In the genomic region with DNA sequence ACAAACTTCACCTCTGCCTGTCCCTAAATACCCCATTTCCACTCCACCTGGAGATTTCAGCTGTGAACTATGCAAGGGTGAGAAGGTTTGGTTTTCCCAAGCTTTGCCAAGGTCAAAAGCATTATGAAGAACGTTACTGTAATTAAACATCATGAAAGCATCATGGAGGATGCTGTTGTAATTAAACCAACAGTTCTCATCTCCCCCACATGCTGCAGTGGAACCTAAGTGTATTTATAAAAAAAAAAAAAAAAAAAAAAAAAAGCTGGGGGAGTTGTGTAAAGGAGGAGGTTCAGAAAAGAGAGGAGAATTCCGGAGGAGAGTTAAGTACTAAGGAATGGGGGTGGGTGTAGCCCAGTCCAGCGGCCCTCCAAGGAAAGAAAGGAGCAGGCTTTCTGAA, we compare ENCODE assay signal across 34 cellular contexts.
"Had no signal": no experiment of that assay in that cellular context is flagged by ENCODE, and none has a peak within 500 bp of the region (broad histone marks: within the 10 kb centered on the region; RNA-seq: fewer than 3 reads in every experiment).

No MANE protein-coding gene starts in this region.

- H3K27ac ChIP-seq: esophagus muscularis mucosa, gastrocnemius medialis, neutrophil, ovary, prostate gland, skin epidermis, thoracic aorta, uterus, WERI-Rb-1 had no signal

- H3K4me3 ChIP-seq: esophagus muscularis mucosa, gastrocnemius medialis, mucosa of descending colon, ovary, prostate gland, skin epidermis, thoracic aorta, uterus had no signal

- H3K27me3 ChIP-seq: esophagus muscularis mucosa, gastrocnemius medialis, neutrophil, ovary, uterus had no signal

- H3K4me1 ChIP-seq: prostate gland, uterus had no signal

- H3K27ac Mint-ChIP-seq: activated CD4-positive, alpha-beta memory T cell treated with anti-CD3 and anti-CD28 coated beads for 36 hours; activated CD4-positive, alpha-beta T cell treated with anti-CD3 and anti-CD28 coated beads, Interleukin-2, amount 10 ng/mL, durations not matched to agents 24 days and 14 days; activated T-cell treated with anti-CD3 and anti-CD28 coated beads, Interleukin-2, amount 50 U/mL, for 24 hours; activated T-helper 17 cell treated with anti-CD3 and anti-CD28 coated beads, Interleukin-2, amount 50 U/mL, for 72 hours; effector memory CD8-positive, alpha-beta T cell; memory B cell; natural killer cell treated with Interleukin-12 subunit alpha and Interleukin-12 subunit beta and Interleukin-15 and Interleukin-18, amount 100 ng/mL, for 72 hours; stimulated activated effector memory CD8-positive, alpha-beta T cell treated with anti-CD3 and anti-CD28 coated beads, Interleukin-12 subunit alpha, Interleukin-12 subunit beta, amount 100 ng/mL, for 72 hours; T-helper 17 cell; type B pancreatic cell had no signal

- H3K36me3 Mint-ChIP-seq: activated CD4-positive, alpha-beta memory T cell treated with anti-CD3 and anti-CD28 coated beads for 36 hours; natural killer cell treated with Interleukin-12 subunit alpha and Interleukin-12 subunit beta and Interleukin-15 and Interleukin-18, amount 100 ng/mL, for 72 hours; stimulated activated effector memory CD8-positive, alpha-beta T cell treated with anti-CD3 and anti-CD28 coated beads, Interleukin-12 subunit alpha, Interleukin-12 subunit beta, amount 100 ng/mL, for 72 hours; type B pancreatic cell had no signal

- H3K9me3 ChIP-seq: gastrocnemius medialis, mucosa of descending colon, neutrophil, ovary, prostate gland, thoracic aorta, uterus had no signal

- H3K4me1 Mint-ChIP-seq: stimulated activated effector memory CD8-positive, alpha-beta T cell treated with anti-CD3 and anti-CD28 coated beads, Interleukin-12 subunit alpha, Interleukin-12 subunit beta, amount 100 ng/mL, for 72 hours had no signal

- DNase-seq: activated CD4-positive, alpha-beta memory T cell treated with anti-CD3 and anti-CD28 coated beads for 36 hours; activated CD4-positive, alpha-beta T cell treated with anti-CD3 and anti-CD28 coated beads, Interleukin-2, amount 10 ng/mL, durations not matched to agents 24 days and 14 days; activated CD4-positive, CD25-positive, alpha-beta regulatory T cell treated with anti-CD3 and anti-CD28 coated beads, Interleukin-2, amount 50 U/mL, for 72 hours; activated CD8-positive, alpha-beta memory T cell treated with anti-CD3 and anti-CD28 coated beads, Interleukin-2, amount 50 U/mL, for 48 hours; activated gamma-delta T cell treated with Interleukin-2 at 50 U/mL for 16 hours; activated naive CD4-positive, alpha-beta T cell treated with anti-CD3 and anti-CD28 coated beads, Interleukin-2, amount 50 U/mL, for 16 hours; activated T-cell treated with anti-CD3 and anti-CD28 coated beads, Interleukin-2, amount 50 U/mL, for 24 hours; amygdala; cortex of kidney; effector memory CD8-positive, alpha-beta T cell; gastrocnemius medialis; glutamatergic neuron; mucosa of descending colon; ovary; retina; stimulated activated CD4-positive, alpha-beta T cell treated with anti-CD3 and anti-CD28 coated beads, Interleukin-12 subunit alpha, Interleukin-12 subunit beta, amount 100 ng/mL, for 4 hours; stimulated activated CD4-positive, alpha-beta T cell treated with anti-CD3 and anti-CD28 coated beads, Interleukin-4, amount 100 ng/mL, for 24 hours; T-helper 17 cell; T1000; uterus; WERI-Rb-1 had no signal

- H3K4me3 Mint-ChIP-seq: activated CD4-positive, alpha-beta memory T cell treated with anti-CD3 and anti-CD28 coated beads for 36 hours; activated CD4-positive, alpha-beta T cell treated with anti-CD3 and anti-CD28 coated beads, Interleukin-2, amount 10 ng/mL, durations not matched to agents 24 days and 14 days; activated T-cell treated with anti-CD3 and anti-CD28 coated beads, Interleukin-2, amount 50 U/mL, for 24 hours; activated T-helper 17 cell treated with anti-CD3 and anti-CD28 coated beads, Interleukin-2, amount 50 U/mL, for 72 hours; effector memory CD8-positive, alpha-beta T cell; memory B cell; natural killer cell treated with Interleukin-12 subunit alpha and Interleukin-12 subunit beta and Interleukin-15 and Interleukin-18, amount 100 ng/mL, for 72 hours; stimulated activated effector memory CD8-positive, alpha-beta T cell treated with anti-CD3 and anti-CD28 coated beads, Interleukin-12 subunit alpha, Interleukin-12 subunit beta, amount 100 ng/mL, for 72 hours; stimulated activated naive CD8-positive, alpha-beta T cell treated with anti-CD3 and anti-CD28 coated beads, Interleukin-15, Interleukin-2, amounts not matched to agents 100 ng/mL and 50 ng/mL, for 24 hours; T-helper 17 cell had no signal

- H3K9me3 Mint-ChIP-seq: activated CD4-positive, alpha-beta memory T cell treated with anti-CD3 and anti-CD28 coated beads for 36 hours; activated T-cell treated with anti-CD3 and anti-CD28 coated beads, Interleukin-2, amount 50 U/mL, for 24 hours; activated T-helper 17 cell treated with anti-CD3 and anti-CD28 coated beads, Interleukin-2, amount 50 U/mL, for 72 hours; effector memory CD8-positive, alpha-beta T cell; memory B cell; natural killer cell treated with Interleukin-12 subunit alpha and Interleukin-12 subunit beta and Interleukin-15 and Interleukin-18, amount 100 ng/mL, for 72 hours; stimulated activated effector memory CD8-positive, alpha-beta T cell treated with anti-CD3 and anti-CD28 coated beads, Interleukin-12 subunit alpha, Interleukin-12 subunit beta, amount 100 ng/mL, for 72 hours; stimulated activated naive CD8-positive, alpha-beta T cell treated with anti-CD3 and anti-CD28 coated beads, Interleukin-15, Interleukin-2, amounts not matched to agents 100 ng/mL and 50 ng/mL, for 24 hours had no signal

- H3K36me3 ChIP-seq: esophagus muscularis mucosa, gastrocnemius medialis, neutrophil, ovary, prostate gland, thoracic aorta, uterus, WERI-Rb-1 had no signal

- H3K27me3 Mint-ChIP-seq: activated CD4-positive, alpha-beta T cell treated with anti-CD3 and anti-CD28 coated beads, Interleukin-2, amount 10 ng/mL, durations not matched to agents 24 days and 14 days; activated T-cell treated with anti-CD3 and anti-CD28 coated beads, Interleukin-2, amount 50 U/mL, for 24 hours; activated T-helper 17 cell treated with anti-CD3 and anti-CD28 coated beads, Interleukin-2, amount 50 U/mL, for 72 hours; memory B cell; stimulated activated naive CD8-positive, alpha-beta T cell treated with anti-CD3 and anti-CD28 coated beads, Interleukin-15, Interleukin-2, amounts not matched to agents 100 ng/mL and 50 ng/mL, for 24 hours; type B pancreatic cell had no signal

- FAIRE-seq: bronchial epithelial cell, islet of Langerhans had no signal
